8 cellular contexts compared by ENCODE assay signal in the genomic region with DNA sequence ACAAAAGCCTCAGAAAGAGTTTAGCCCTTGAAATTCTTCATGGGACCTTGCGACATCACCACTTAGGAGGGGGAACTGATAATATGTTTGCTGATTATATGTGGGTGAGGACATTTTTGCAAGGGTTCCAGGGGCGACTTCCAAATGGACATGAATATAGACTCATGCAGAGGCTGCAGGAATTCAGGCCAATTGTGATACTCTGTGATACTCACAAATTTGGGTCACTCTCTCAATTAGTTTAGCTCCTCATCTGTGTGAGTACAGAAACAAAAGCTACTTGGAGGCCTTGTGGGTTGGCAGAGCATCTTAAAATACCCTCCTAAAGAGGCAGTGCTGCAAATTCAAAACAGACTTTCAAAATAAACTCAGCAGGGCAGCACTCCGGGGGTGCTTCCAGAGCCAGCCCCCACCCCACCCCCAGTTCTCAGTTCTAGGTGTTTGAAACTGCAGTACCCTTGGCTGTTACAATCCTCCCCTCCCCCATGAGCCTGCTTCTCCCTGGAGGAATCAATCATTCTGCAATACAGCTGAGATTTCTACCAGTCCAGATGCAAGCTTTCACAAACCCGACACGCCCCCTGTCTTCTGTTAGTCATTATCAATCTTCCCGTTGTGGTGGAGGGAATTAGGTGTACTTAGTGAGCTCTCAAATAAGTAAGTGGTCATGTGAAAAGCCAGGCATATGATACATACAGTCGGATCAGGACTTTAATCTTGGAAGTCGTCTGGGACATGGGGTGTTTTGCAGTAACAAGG.
A peak's percentile ranks its signal among the peaks of the same experiment; 100 is the strongest.
DNase-seq lines count a peak whose midpoint lies in the region; ATAC-seq and TF ChIP-seq lines count a peak whose summit lies in the region.

No MANE protein-coding gene starts in this region.

- ATAC-seq in HG02642 (IDR thresholded peaks at IDR 0.05; ENCODE audit: poor library complexity, unreplicated experiment) (peak; percentile 46), omental fat pad (ENCODE audit: low FRiP score) (peak; percentile 60)

- DNase-seq in SIG-M5 treated with dmso at 0.1 percent for 504 hours (lab: John Stamatoyannopoulos, UW; ENCODE audit: unreplicated experiment) (peak; percentile 67), SIG-M5 (lab: John Stamatoyannopoulos, UW) (no peak), NCI-H69 (lab: John Stamatoyannopoulos, UW) (peak; percentile 97), dedifferentiated amniotic fluid mesenchymal stem cell (ENCODE audit: extremely low spot score) (peak; percentile 70), omental fat pad (ENCODE audit: low spot score) (no peak), AG08396 (ENCODE audit: low spot score) (no peak), epidermal melanocyte (ENCODE audit: insufficient read length, low spot score) (no peak)

- no peak for TF ChIP-seq CTCF in omental fat pad (IDR thresholded peaks at IDR 0.05)

Comparison
In these comparisons a context has a peak if more than half of its experiments do, and no peak if none do; other contexts are left out.
1. DNase-seq: peak in SIG-M5 treated with dmso at 0.1 percent for 504 hours (single experiment), NCI-H69 (single experiment) and dedifferentiated amniotic fluid mesenchymal stem cell (single experiment); none in SIG-M5 (single experiment), omental fat pad (single experiment), AG08396 (single experiment) and epidermal melanocyte (single experiment).